Comparison of ENCODE assay signal across 2 cellular contexts in genomic region chr12:121230538-121230907, GRCh38.
A peak's percentile ranks its signal among the peaks of the same experiment; 100 is the strongest.
TF ChIP-seq lines count a peak whose summit lies in the region.

No MANE protein-coding gene starts in this region.

TF ChIP-seq in HepG2, 621 proteins besides CTCF, POLR2A, EP300 and RAD21:
- TF ChIP-seq RXRA (CRISPR knock-in tag; IDR thresholded peaks at IDR 0.05) (0 out of 2 replicates have a peak, but pooled peaks have one; percentile 0), BORCS8-MEF2B (CRISPR knock-in tag; IDR thresholded peaks at IDR 0.05) (0 out of 2 replicates have a peak, but pooled peaks have one; percentile 39), SP2 (CRISPR knock-in tag; IDR thresholded peaks at IDR 0.05) (no peak), KAT7 (CRISPR knock-in tag; IDR thresholded peaks at IDR 0.05; ENCODE audit: borderline replicate concordance) (no peak), REXO4 (CRISPR knock-in tag; IDR thresholded peaks at IDR 0.05; ENCODE audit: borderline replicate concordance) (no peak), HES4 (CRISPR knock-in tag; IDR thresholded peaks at IDR 0.05; ENCODE audit: borderline replicate concordance) (no peak), ZBTB4 (CRISPR knock-in tag; IDR thresholded peaks at IDR 0.05; ENCODE audit: borderline replicate concordance) (0 out of 2 replicates have a peak, but pooled peaks have one; percentile 14), GATA4 (IDR thresholded peaks at IDR 0.05; ENCODE audit: borderline replicate concordance, low read depth) (no peak)
- TF ChIP-seq, protein P1, sequence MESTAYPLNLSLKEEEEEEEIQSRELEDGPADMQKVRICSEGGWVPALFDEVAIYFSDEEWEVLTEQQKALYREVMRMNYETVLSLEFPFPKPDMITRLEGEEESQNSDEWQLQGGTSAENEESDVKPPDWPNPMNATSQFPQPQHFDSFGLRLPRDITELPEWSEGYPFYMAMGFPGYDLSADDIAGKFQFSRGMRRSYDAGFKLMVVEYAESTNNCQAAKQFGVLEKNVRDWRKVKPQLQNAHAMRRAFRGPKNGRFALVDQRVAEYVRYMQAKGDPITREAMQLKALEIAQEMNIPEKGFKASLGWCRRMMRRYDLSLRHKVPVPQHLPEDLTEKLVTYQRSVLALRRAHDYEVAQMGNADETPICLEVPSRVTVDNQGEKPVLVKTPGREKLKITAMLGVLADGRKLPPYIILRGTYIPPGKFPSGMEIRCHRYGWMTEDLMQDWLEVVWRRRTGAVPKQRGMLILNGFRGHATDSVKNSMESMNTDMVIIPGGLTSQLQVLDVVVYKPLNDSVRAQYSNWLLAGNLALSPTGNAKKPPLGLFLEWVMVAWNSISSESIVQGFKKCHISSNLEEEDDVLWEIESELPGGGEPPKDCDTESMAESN (CRISPR knock-in tag; conservative IDR thresholded peaks at IDR 0.05): 0 out of 2 replicates have a peak, but pooled peaks have one; percentile 38

TF ChIP-seq in IMR-90, 13 proteins besides CTCF, POLR2A, EP300 and RAD21:
- TF ChIP-seq ELK1 (IDR thresholded peaks at IDR 0.05; ENCODE audit: borderline replicate concordance, low read depth, low read length) (no peak), MAFK (IDR thresholded peaks at IDR 0.05; ENCODE audit: low read depth, low read length) (no peak), BHLHE40 (IDR thresholded peaks at IDR 0.05; ENCODE audit: low read depth, low read length) (no peak), CHD1 (IDR thresholded peaks at IDR 0.05; ENCODE audit: low read depth, low read length) (no peak), FOS (IDR thresholded peaks at IDR 0.05; ENCODE audit: low read depth, low read length) (no peak), CEBPB (IDR thresholded peaks at IDR 0.05; ENCODE audit: low read depth, low read length) (no peak), MXI1 (IDR thresholded peaks at IDR 0.05; ENCODE audit: borderline replicate concordance, low read depth, low read length) (no peak), USF2 (IDR thresholded peaks at IDR 0.05; ENCODE audit: low read depth, low read length) (no peak), NFE2L2 (IDR thresholded peaks at IDR 0.05; ENCODE audit: low read depth, low read length) (no peak), SMC3 (IDR thresholded peaks at IDR 0.05; ENCODE audit: low read depth, low read length) (no peak)
TF ChIP-seq in IMR-90: peak in this region for 0.
